In the genomic region with DNA sequence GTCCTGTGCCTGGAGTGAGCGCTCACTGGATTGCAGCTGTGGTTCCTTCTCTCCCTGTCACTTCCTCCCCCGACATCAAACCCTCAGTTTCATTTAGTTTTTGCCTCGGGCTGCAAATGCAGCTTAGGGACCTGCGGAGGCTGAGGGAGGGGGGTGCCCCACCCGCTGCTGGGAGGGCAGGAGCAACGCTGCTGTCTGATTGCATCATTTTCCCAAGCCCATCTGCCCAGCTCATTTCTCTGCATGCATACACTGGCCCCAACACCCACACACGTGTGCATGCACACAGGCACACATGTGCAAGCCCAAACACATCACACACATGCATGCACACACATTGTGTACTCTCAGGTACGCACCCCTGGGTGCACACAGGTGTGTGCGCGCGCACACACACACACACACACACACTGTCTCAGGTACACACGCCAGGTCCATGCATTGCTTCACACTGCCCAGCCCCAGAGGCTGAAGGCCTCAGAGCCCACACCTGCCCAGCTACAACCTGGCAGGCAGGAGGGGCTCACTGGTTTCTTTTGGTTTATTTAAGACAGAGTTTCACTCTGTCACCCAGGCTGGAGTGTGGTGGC, we compare ENCODE assay signal across 11 cellular contexts. TPM values are rescaled to one million over a fixed set of nuclear protein-coding genes. Genes with fewer than 3 reads are reported as not detected.
DNase-seq lines count a peak whose midpoint lies in the region; ATAC-seq and TF ChIP-seq lines count a peak whose summit lies in the region.
"Had no signal": no experiment of that assay in that cellular context is flagged by ENCODE, and none has a peak within 500 bp of the region (broad histone marks: within the 10 kb centered on the region; RNA-seq: fewer than 3 reads in every experiment).

No MANE protein-coding gene starts in this region.

- WGBS in smooth muscle cell (ENCODE audit: low lambda C conversion rate), result 45% methylated on average over 12 of the region's 12 CpGs

- H3K27ac Mint-ChIP-seq in activated naive CD4-positive, alpha-beta T cell treated with anti-CD3 and anti-CD28 coated beads for 36 hours, result no peak overlapping the region
- peak overlapping the region in 4 of 5 experiments; percentile 54 to 97 (median 67) for H3K27ac Mint-ChIP-seq in brain

- CTCF ChIA-PET in activated naive CD4-positive, alpha-beta T cell treated with anti-CD3 and anti-CD28 coated beads for 36 hours (lab: Charles Lee), result interaction anchor here (0.7 kb wide), 1 partner anchor 81 kb away, joined by 3 read pairs; no protein-coding TSS in a partner anchor

- H3K27me3 Mint-ChIP-seq in activated naive CD4-positive, alpha-beta T cell treated with anti-CD3 and anti-CD28 coated beads for 36 hours (ENCODE audit: low read depth), result peaks cover 34% of the 10 kb centered on the region
- H3K27me3 Mint-ChIP-seq in brain, result peaks cover 55% of the 10 kb centered on the region

- no peaks in the 10 kb centered on the region for H3F3A ChIP-seq in smooth muscle cell (ENCODE audit: low read depth)

- H3K27me3 ChIP-seq in smooth muscle cell (ENCODE audit: low read depth), result no peaks in the 10 kb centered on the region
- H3K27me3 ChIP-seq: upper lobe of left lung had no signal

- H3K4me1 Mint-ChIP-seq in activated naive CD4-positive, alpha-beta T cell treated with anti-CD3 and anti-CD28 coated beads for 36 hours (ENCODE audit: low read depth), result peaks cover 16% of the 10 kb centered on the region
- peaks cover 77% of the 10 kb centered on the region for H3K4me1 Mint-ChIP-seq in brain

- no peaks in the 10 kb centered on the region for H3K36me3 Mint-ChIP-seq in activated naive CD4-positive, alpha-beta T cell treated with anti-CD3 and anti-CD28 coated beads for 36 hours (ENCODE audit: low read depth)
- H3K36me3 Mint-ChIP-seq in brain, result no peaks in the 10 kb centered on the region

- peaks cover 31% of the 10 kb centered on the region for H4K20me1 ChIP-seq in smooth muscle cell (ENCODE audit: low read depth)

- no peak overlapping the region for H3K4me3 Mint-ChIP-seq in activated naive CD4-positive, alpha-beta T cell treated with anti-CD3 and anti-CD28 coated beads for 36 hours
- peak overlapping the region; percentile 26 to 62 (median 59) for H3K4me3 Mint-ChIP-seq in brain

- TF ChIP-seq CTCF in brain (conservative IDR thresholded peaks at IDR 0.05), result no peak
- TF ChIP-seq CTCF in smooth muscle cell (IDR thresholded peaks at IDR 0.05; ENCODE audit: borderline replicate concordance, insufficient read depth, poor library complexity, severe bottlenecking), result no peak

- peak overlapping the region; percentile 96 for H3K4me2 ChIP-seq in smooth muscle cell

- peaks cover 33% of the 10 kb centered on the region for H3K4me1 ChIP-seq in smooth muscle cell (ENCODE audit: low read depth)

- H3K9ac ChIP-seq in smooth muscle cell (ENCODE audit: low read depth), result no peak overlapping the region

- H3K27ac ChIP-seq in smooth muscle cell (ENCODE audit: low read depth), result peak overlapping the region; percentile 79

- H3K4me3 ChIP-seq in smooth muscle cell, result no peak overlapping the region

- H2AFZ ChIP-seq in smooth muscle cell (ENCODE audit: low read depth), result no peak overlapping the region

- no peaks in the 10 kb centered on the region for H3K36me3 ChIP-seq in smooth muscle cell (ENCODE audit: low read depth)
- H3K36me3 ChIP-seq: upper lobe of left lung had no signal

- DNase-seq in activated naive CD4-positive, alpha-beta T cell treated with anti-CD3 and anti-CD28 coated beads for 36 hours, result peak; percentile 50
- no peak for DNase-seq in activated naive CD4-positive, alpha-beta T cell treated with anti-CD3 and anti-CD28 coated beads, Interleukin-2, amount 50 U/mL, for 16 hours
- peak; percentile 12 for DNase-seq in NCI-H82 treated with DMSO at 0.1 percent for 48 hours (lab: John Stamatoyannopoulos, UW; ENCODE audit: unreplicated experiment)
- DNase-seq in smooth muscle cell (lab: John Stamatoyannopoulos, UW; ENCODE audit: unreplicated experiment), result no peak
- no peak for DNase-seq in NCI-H2196 (lab: John Stamatoyannopoulos, UW; ENCODE audit: unreplicated experiment)
- DNase-seq: left cardiac atrium, NCI-H226, upper lobe of left lung had no signal

- H3K9me3 ChIP-seq in smooth muscle cell (replicated peaks; ENCODE audit: low read depth), result no peaks in the 10 kb centered on the region
- H3K9me3 ChIP-seq: upper lobe of left lung had no signal

- H3K9me3 Mint-ChIP-seq in activated naive CD4-positive, alpha-beta T cell treated with anti-CD3 and anti-CD28 coated beads for 36 hours, result no peaks in the 10 kb centered on the region
- H3K9me3 Mint-ChIP-seq in brain, result peaks cover 0 to 4% (median 0%) of the 10 kb centered on the region in 5 experiments

- peaks cover 3% of the 10 kb centered on the region for H3K79me2 ChIP-seq in smooth muscle cell (ENCODE audit: low read depth)

- intact Hi-C loops in activated naive CD4-positive, alpha-beta T cell treated with anti-CD3 and anti-CD28 coated beads for 36 hours (cut with micrococcal nuclease), result no loop called here

- ATAC-seq in HG02870 (IDR thresholded peaks at IDR 0.05; ENCODE audit: unreplicated experiment), result no peak
- ATAC-seq in SK-N-SH treated with all-trans-retinoic acid at 6 μM for 48 hours, result no peak
- ATAC-seq: left cardiac atrium had no signal

TF ChIP-seq in SK-N-SH treated with all-trans-retinoic acid at 6 μM for 48 hours, 23 proteins besides CTCF, POLR2A, EP300 and RAD21:
- TF ChIP-seq BACH2 (CRISPR knock-in tag; IDR thresholded peaks at IDR 0.05; ENCODE audit: borderline replicate concordance) (no peak), OSR1 (CRISPR knock-in tag; IDR thresholded peaks at IDR 0.05) (no peak), SNAI2 (CRISPR knock-in tag; IDR thresholded peaks at IDR 0.05) (no peak), PPARA (CRISPR knock-in tag; IDR thresholded peaks at IDR 0.05; ENCODE audit: borderline replicate concordance) (no peak), ZC3H10 (CRISPR knock-in tag; IDR thresholded peaks at IDR 0.05) (no peak), ARNTL (CRISPR knock-in tag; IDR thresholded peaks at IDR 0.05; ENCODE audit: borderline replicate concordance, low read depth) (no peak)
- TF ChIP-seq, protein P1, sequence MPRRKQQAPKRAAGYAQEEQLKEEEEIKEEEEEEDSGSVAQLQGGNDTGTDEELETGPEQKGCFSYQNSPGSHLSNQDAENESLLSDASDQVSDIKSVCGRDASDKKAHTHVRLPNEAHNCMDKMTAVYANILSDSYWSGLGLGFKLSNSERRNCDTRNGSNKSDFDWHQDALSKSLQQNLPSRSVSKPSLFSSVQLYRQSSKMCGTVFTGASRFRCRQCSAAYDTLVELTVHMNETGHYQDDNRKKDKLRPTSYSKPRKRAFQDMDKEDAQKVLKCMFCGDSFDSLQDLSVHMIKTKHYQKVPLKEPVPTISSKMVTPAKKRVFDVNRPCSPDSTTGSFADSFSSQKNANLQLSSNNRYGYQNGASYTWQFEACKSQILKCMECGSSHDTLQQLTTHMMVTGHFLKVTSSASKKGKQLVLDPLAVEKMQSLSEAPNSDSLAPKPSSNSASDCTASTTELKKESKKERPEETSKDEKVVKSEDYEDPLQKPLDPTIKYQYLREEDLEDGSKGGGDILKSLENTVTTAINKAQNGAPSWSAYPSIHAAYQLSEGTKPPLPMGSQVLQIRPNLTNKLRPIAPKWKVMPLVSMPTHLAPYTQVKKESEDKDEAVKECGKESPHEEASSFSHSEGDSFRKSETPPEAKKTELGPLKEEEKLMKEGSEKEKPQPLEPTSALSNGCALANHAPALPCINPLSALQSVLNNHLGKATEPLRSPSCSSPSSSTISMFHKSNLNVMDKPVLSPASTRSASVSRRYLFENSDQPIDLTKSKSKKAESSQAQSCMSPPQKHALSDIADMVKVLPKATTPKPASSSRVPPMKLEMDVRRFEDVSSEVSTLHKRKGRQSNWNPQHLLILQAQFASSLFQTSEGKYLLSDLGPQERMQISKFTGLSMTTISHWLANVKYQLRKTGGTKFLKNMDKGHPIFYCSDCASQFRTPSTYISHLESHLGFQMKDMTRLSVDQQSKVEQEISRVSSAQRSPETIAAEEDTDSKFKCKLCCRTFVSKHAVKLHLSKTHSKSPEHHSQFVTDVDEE (CRISPR knock-in tag; IDR thresholded peaks at IDR 0.05), result no peak
- TF ChIP-seq, protein P2, sequence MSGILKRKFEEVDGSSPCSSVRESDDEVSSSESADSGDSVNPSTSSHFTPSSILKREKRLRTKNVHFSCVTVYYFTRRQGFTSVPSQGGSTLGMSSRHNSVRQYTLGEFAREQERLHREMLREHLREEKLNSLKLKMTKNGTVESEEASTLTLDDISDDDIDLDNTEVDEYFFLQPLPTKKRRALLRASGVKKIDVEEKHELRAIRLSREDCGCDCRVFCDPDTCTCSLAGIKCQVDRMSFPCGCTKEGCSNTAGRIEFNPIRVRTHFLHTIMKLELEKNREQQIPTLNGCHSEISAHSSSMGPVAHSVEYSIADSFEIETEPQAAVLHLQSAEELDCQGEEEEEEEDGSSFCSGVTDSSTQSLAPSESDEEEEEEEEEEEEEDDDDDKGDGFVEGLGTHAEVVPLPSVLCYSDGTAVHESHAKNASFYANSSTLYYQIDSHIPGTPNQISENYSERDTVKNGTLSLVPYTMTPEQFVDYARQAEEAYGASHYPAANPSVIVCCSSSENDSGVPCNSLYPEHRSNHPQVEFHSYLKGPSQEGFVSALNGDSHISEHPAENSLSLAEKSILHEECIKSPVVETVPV (CRISPR knock-in tag; IDR thresholded peaks at IDR 0.05), result no peak

RNA-seq across cellular contexts. Expression of a gene that starts 3.4 kb away (rescaled TPM):
- total RNA-seq in activated naive CD4-positive, alpha-beta T cell treated with anti-CD3 and anti-CD28 coated beads for 36 hours, result 10 to 100 TPM; 12.4 to 14.3 TPM
- polyA plus RNA-seq in brain (ENCODE audit: insufficient read depth, low read depth, low replicate concordance), result 146 TPM
- total RNA-seq in smooth muscle cell, result 78.2 and 95.7 TPM in 2 replicates
- 80.5 and 81.5 TPM in 2 replicates for polyA plus RNA-seq in smooth muscle cell

Comparison
In these comparisons a context has a peak if more than half of its experiments do, and no peak if none do; other contexts are left out.
1. DNase-seq: peak in activated naive CD4-positive, alpha-beta T cell treated with anti-CD3 and anti-CD28 coated beads for 36 hours (single experiment) and NCI-H82 treated with DMSO at 0.1 percent for 48 hours (single experiment); none in activated naive CD4-positive, alpha-beta T cell treated with anti-CD3 and anti-CD28 coated beads, Interleukin-2, amount 50 U/mL, for 16 hours (single experiment), smooth muscle cell (single experiment) and NCI-H2196 (single experiment).